Comparison of ENCODE assay signal across 12 cellular contexts in the genomic region with DNA sequence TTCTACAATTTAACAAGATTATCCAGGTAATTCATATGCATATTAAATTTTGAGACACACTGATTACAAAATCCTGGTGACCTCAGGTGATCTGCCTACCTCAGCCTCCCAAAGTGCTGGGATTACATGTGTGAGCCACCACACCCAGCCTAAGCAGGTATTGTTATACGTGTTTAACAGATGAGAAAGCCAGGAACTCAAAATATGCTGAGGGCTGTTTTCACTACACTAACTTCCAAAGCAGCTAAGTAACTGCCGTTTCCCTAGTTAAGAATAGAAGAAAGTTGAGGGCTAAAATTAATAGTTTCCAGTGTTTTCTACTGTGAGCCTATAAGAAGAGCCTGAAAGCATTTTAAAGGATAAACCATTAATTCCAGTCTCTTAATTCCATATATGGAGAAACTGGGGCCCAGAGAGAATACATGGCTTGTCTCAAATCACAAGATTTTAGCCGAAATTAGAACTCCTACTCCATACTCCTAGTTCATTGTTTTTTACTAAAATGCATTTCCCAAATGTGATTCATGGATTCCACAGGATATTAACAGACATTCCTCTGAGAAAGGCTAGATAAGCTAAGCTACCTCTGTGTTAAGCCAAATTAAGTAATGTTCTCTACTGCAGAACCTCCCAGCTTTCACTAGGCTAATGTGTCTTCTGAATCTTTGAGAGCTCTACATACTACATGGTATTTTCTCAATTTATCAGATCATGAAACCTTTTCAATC. TPM values are rescaled to one million over a fixed set of nuclear protein-coding genes. Genes with fewer than 3 reads are reported as not detected.
A peak's percentile ranks its signal among the peaks of the same experiment; 100 is the strongest.
DNase-seq lines count a peak whose midpoint lies in the region; TF ChIP-seq lines count a peak whose summit lies in the region.
"Had no signal": no experiment of that assay in that cellular context is flagged by ENCODE, and none has a peak within 500 bp of the region (broad histone marks: within the 10 kb centered on the region; RNA-seq: fewer than 3 reads in every experiment).

No MANE protein-coding gene starts in this region.

- H3K9me3 Mint-ChIP-seq in HFFc6 (peaks cover 15% of the 10 kb centered on the region), chondrocyte (ENCODE audit: low read depth) (peaks cover 28% of the 10 kb centered on the region)

- H3K27ac ChIP-seq in ACC112 (ENCODE audit: low read depth, low read length) = peak overlapping the region; percentile 81
- no peak overlapping the region for H3K27ac ChIP-seq in substantia nigra (ENCODE audit: low read depth, low read length, poor library complexity, severe bottlenecking)

- peaks cover 3% of the 10 kb centered on the region for H3K27me3 Mint-ChIP-seq in HFFc6 (ENCODE audit: insufficient read depth)
- no peaks in the 10 kb centered on the region for H3K27me3 Mint-ChIP-seq in chondrocyte (ENCODE audit: low read depth)
- H3K27me3 Mint-ChIP-seq: activated CD4-positive, alpha-beta T cell treated with anti-CD3 and anti-CD28 coated beads for 36 hours; activated T-helper 17 cell treated with anti-CD3 and anti-CD28 coated beads, Interleukin-2, amount 50 U/mL, for 72 hours had no signal

- peaks cover 17% of the 10 kb centered on the region for H3K36me3 Mint-ChIP-seq in HFFc6 (ENCODE audit: low read depth)
- H3K36me3 Mint-ChIP-seq in chondrocyte (ENCODE audit: low read depth) = peaks cover 21% of the 10 kb centered on the region

- H3K4me1 Mint-ChIP-seq in HFFc6 (ENCODE audit: low read depth) = peaks cover 29% of the 10 kb centered on the region
- H3K4me1 Mint-ChIP-seq in chondrocyte (ENCODE audit: low read depth) = peaks cover 29% of the 10 kb centered on the region

- H3K4me1 ChIP-seq in ACC112 (ENCODE audit: control insufficient read depth, insufficient read depth, low read length, unreplicated experiment) = peaks cover 13% of the 10 kb centered on the region

- H2AFZ ChIP-seq in ACC112 (ENCODE audit: low read length, unreplicated experiment) = peak overlapping the region; percentile 70

- H3K27ac Mint-ChIP-seq in HFFc6 (peak overlapping the region; percentile 83), chondrocyte (ENCODE audit: unreplicated experiment) (peak overlapping the region; percentile 83)
- H3K27ac Mint-ChIP-seq: activated CD4-positive, alpha-beta T cell treated with anti-CD3 and anti-CD28 coated beads for 36 hours; activated T-helper 17 cell treated with anti-CD3 and anti-CD28 coated beads, Interleukin-2, amount 50 U/mL, for 72 hours; natural killer cell treated with Interleukin-12 subunit alpha and Interleukin-12 subunit beta and Interleukin-15 and Interleukin-18, amount 100 ng/mL, for 72 hours had no signal

- TF ChIP-seq CTCF in HFFc6 (IDR thresholded peaks at IDR 0.05) (no peak), chondrocyte (IDR thresholded peaks at IDR 0.05) (no peak)

- DNase-seq in HFFc6 (peak; percentile 69), chondrocyte (ENCODE audit: low spot score) (no peak), lung microvascular endothelial cell (ENCODE audit: low read depth in 2 of 2) (peak; percentile 47 to 57), substantia nigra (lab: John Stamatoyannopoulos, UW) (no peak), SIG-M5 treated with dmso at 0.1 percent for 504 hours (lab: John Stamatoyannopoulos, UW; ENCODE audit: unreplicated experiment) (no peak), DMS114 treated with DMSO at 0.1 percent for 48 hours (lab: John Stamatoyannopoulos, UW; ENCODE audit: unreplicated experiment) (no peak)
- DNase-seq in stimulated activated CD4-positive, alpha-beta T cell treated with anti-CD3 and anti-CD28 coated beads, Interleukin-4, amount 100 ng/mL, for 24 hours = no peak
- DNase-seq: activated CD4-positive, alpha-beta T cell treated with anti-CD3 and anti-CD28 coated beads for 36 hours; NCI-H69 had no signal

- no peaks in the 10 kb centered on the region for H3K36me3 ChIP-seq in ACC112 (ENCODE audit: insufficient read depth, low read length)

- no peaks in the 10 kb centered on the region for H3K27me3 ChIP-seq in ACC112 (ENCODE audit: insufficient read depth, low read length)

- H3K4me3 Mint-ChIP-seq in HFFc6 = peak overlapping the region; percentile 72
- no peak overlapping the region for H3K4me3 Mint-ChIP-seq in chondrocyte (ENCODE audit: unreplicated experiment)
- H3K4me3 Mint-ChIP-seq: activated CD4-positive, alpha-beta T cell treated with anti-CD3 and anti-CD28 coated beads for 36 hours; activated T-helper 17 cell treated with anti-CD3 and anti-CD28 coated beads, Interleukin-2, amount 50 U/mL, for 72 hours; natural killer cell treated with Interleukin-12 subunit alpha and Interleukin-12 subunit beta and Interleukin-15 and Interleukin-18, amount 100 ng/mL, for 72 hours had no signal

- H3K79me2 ChIP-seq in ACC112 (ENCODE audit: control insufficient read depth, insufficient read depth, low read length, unreplicated experiment) = no peaks in the 10 kb centered on the region

- H3K4me3 ChIP-seq in ACC112 (ENCODE audit: low read depth, low read length) = peak overlapping the region; percentile 44; the same call in 1 of the 2 replicates

RNA-seq across cellular contexts. Expression of gene AVEN, which starts 17.0 kb away (rescaled TPM):
- 10 to 100 TPM; 24.9 to 33.6 (median 27.1) TPM for total RNA-seq in HFFc6 (2021; fragmentation: NEBNext Ultra II Directional; extraction: Animal tissue kit (Norgen Biotek cat#: 25700))
- 16.5 to 27.3 TPM (median 26.4 TPM) in 3 replicates for total RNA-seq in chondrocyte
- total RNA-seq in lung microvascular endothelial cell = 19.4 and 21.2 TPM in 2 replicates

RNA-seq across cellular contexts. Expression of gene EMC7, which starts 45.6 kb away (rescaled TPM):
- 100 to 1,000 TPM; 159 to 204 (median 171) TPM for total RNA-seq in HFFc6 (2021; fragmentation: NEBNext Ultra II Directional; extraction: Animal tissue kit (Norgen Biotek cat#: 25700))
- total RNA-seq in chondrocyte (88.6 to 106 TPM (median 98.7 TPM) in 3 replicates), lung microvascular endothelial cell (23.8 and 35.9 TPM in 2 replicates)

RNA-seq across cellular contexts. Expression of gene PGBD4, which starts 45.9 kb away (rescaled TPM):
- 1 to 10 TPM; 1.6 to 2.6 (median 1.9) TPM for total RNA-seq in HFFc6 (2021; fragmentation: NEBNext Ultra II Directional; extraction: Animal tissue kit (Norgen Biotek cat#: 25700))
- total RNA-seq in chondrocyte (1.6 to 1.8 TPM (median 1.6 TPM) in 3 replicates), lung microvascular endothelial cell (0.65 and 1.4 TPM in 2 replicates)

Comparison
In these comparisons a context has a peak if more than half of its experiments do, and no peak if none do; other contexts are left out.
1. DNase-seq: peak in HFFc6 (single experiment) and lung microvascular endothelial cell (2 of 2); none in chondrocyte (single experiment), stimulated activated CD4-positive, alpha-beta T cell treated with anti-CD3 and anti-CD28 coated beads, Interleukin-4, amount 100 ng/mL, for 24 hours (single experiment), substantia nigra (0 of 49), SIG-M5 treated with dmso at 0.1 percent for 504 hours (single experiment) and DMS114 treated with DMSO at 0.1 percent for 48 hours (single experiment).